23 cellular contexts compared by ENCODE assay signal in the genomic region with DNA sequence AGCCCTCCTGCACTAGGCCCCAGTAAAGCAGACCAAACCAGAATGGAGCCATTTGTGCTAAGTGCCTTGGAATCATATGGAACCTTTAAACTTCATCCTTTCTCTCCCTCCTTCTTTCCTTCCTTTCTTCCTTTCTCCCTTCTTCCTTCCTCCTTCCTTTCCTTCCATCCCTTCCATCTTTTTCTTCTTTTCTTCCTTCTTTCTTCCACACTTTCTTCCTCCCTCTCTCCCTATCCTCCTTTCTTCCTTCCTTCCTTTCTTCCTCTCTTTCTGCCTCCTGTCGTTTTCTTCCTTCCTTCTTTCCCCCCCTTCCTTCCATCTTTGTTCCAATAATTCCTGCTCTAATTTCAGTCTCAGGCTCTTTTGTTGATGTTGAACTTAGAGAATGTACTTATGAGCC. TPM values are rescaled to one million over a fixed set of nuclear protein-coding genes. Genes with fewer than 3 reads are reported as not detected.
"Had no signal": no experiment of that assay in that cellular context is flagged by ENCODE, and none has a peak within 500 bp of the region (broad histone marks: within the 10 kb centered on the region; RNA-seq: fewer than 3 reads in every experiment).

No MANE protein-coding gene starts in this region.

- H3K4me3 ChIP-seq: SJSA1, SK-N-MC had no signal

- H3K9me3 ChIP-seq: SJSA1 had no signal

- H3K27ac ChIP-seq: KMS-11, SJSA1, SK-N-MC had no signal

- H3K27me3 ChIP-seq: SJSA1 had no signal

- H3K4me2 ChIP-seq: KMS-11 had no signal

- DNase-seq: IMR-90, Kasumi-1, MM.1S, NCI-H1092 treated with DMSO at 0.1 percent for 48 hours, NCI-H1436, NCI-H187, NCI-H2029, NCI-H2081 treated with DMSO at 0.1 percent for 48 hours, NCI-H2171, NCI-H226, NCI-H446, NCI-H510A, NCI-H524 treated with DMSO at 0.1 percent for 48 hours, NCI-H69, NCI-H774, Right ventricle myocardium superior, RPMI8226, SIG-M5 had no signal

- H3K4me1 ChIP-seq: SJSA1 had no signal

- H3K9ac ChIP-seq: KMS-11 had no signal

- H3K36me3 ChIP-seq: SJSA1 had no signal

RNA-seq across cellular contexts. Expression of a gene that starts 45.3 kb away (rescaled TPM):
- total RNA-seq: HT-29, IMR-90, M059J, Right ventricle myocardium superior had no signal
- polyA plus RNA-seq: IMR-90 had no signal
